ENCODE assay signal across 16 cellular contexts in genomic region chr3:194852836-194853508, GRCh38.
DNase-seq lines count a peak whose midpoint lies in the region; ATAC-seq, FAIRE-seq and TF ChIP-seq lines count a peak whose summit lies in the region.
"Had no signal": no experiment of that assay in that cellular context is flagged by ENCODE, and none has a peak within 500 bp of the region (broad histone marks: within the 10 kb centered on the region; RNA-seq: fewer than 3 reads in every experiment).

No MANE protein-coding gene starts in this region.

- TF ChIP-seq POLR2A in esophagus muscularis mucosa (IDR thresholded peaks at IDR 0.05; ENCODE audit: low read depth): no peak

- no peaks in the 10 kb centered on the region for H3K9me3 Mint-ChIP-seq in activated naive CD8-positive, alpha-beta T cell treated with anti-CD3 and anti-CD28 coated beads, Interleukin-2, amount 50 U/mL, for 24 hours

- 35 to 39% methylated on average over 16 of the region's 16 CpGs for WGBS in pancreas, 2 donors
- 73% methylated on average over 14 of the region's 16 CpGs for WGBS in esophagus muscularis mucosa

- no peaks in the 10 kb centered on the region for H3K36me3 Mint-ChIP-seq in activated naive CD8-positive, alpha-beta T cell treated with anti-CD3 and anti-CD28 coated beads, Interleukin-2, amount 50 U/mL, for 24 hours (ENCODE audit: low read depth)

- DNase-seq in DMS153 treated with DMSO at 0.1 percent for 48 hours (lab: John Stamatoyannopoulos, UW; ENCODE audit: unreplicated experiment) (peak; percentile 59), NCI-H2029 treated with DMSO at 0.1 percent for 48 hours (lab: John Stamatoyannopoulos, UW) (peak; percentile 81), SW480 (ENCODE audit: low spot score) (peak; percentile 32), pancreas (peak in 2 of 6 donors; percentile 17 to 44), left lung (no peak), esophagus muscularis mucosa (ENCODE audit: extremely low spot score) (no peak), germinal center (ENCODE audit: low spot score) (no peak)
- no peak for DNase-seq in activated naive CD8-positive, alpha-beta T cell treated with anti-CD3 and anti-CD28 coated beads, Interleukin-2, amount 50 U/mL, for 24 hours
- DNase-seq: activated CD4-positive, alpha-beta T cell treated with anti-CD3 and anti-CD28 coated beads for 36 hours; Kasumi-1; NCI-H1436 treated with DMSO at 0.1 percent for 48 hours; ovary had no signal

- H3K4me3 Mint-ChIP-seq in activated naive CD8-positive, alpha-beta T cell treated with anti-CD3 and anti-CD28 coated beads, Interleukin-2, amount 50 U/mL, for 24 hours: no peak overlapping the region
- H3K4me3 Mint-ChIP-seq: activated CD4-positive, alpha-beta T cell treated with anti-CD3 and anti-CD28 coated beads for 36 hours had no signal

- TF ChIP-seq CTCF in pancreas (IDR thresholded peaks at IDR 0.05) (no peak), left lung (IDR thresholded peaks at IDR 0.05) (no peak), esophagus muscularis mucosa (IDR thresholded peaks at IDR 0.05) (no peak)

- no peak overlapping the region for H3K27ac Mint-ChIP-seq in activated naive CD8-positive, alpha-beta T cell treated with anti-CD3 and anti-CD28 coated beads, Interleukin-2, amount 50 U/mL, for 24 hours
- H3K27ac Mint-ChIP-seq: activated CD4-positive, alpha-beta T cell treated with anti-CD3 and anti-CD28 coated beads for 36 hours had no signal

- H3K27ac ChIP-seq in pancreas (no peak overlapping the region), left lung (no peak overlapping the region), esophagus muscularis mucosa (replicated peaks in 1 of 4) (no peak overlapping the region)
- H3K27ac ChIP-seq: adrenal gland, ovary had no signal

- H3K4me1 ChIP-seq in pancreas: no peaks in the 10 kb centered on the region
- H3K4me1 ChIP-seq in left lung: peaks cover 0 to 9% of the 10 kb centered on the region in 2 donors
- H3K4me1 ChIP-seq in esophagus muscularis mucosa: peaks cover 7 to 11% (median 9%) of the 10 kb centered on the region in 4 donors
- H3K4me1 ChIP-seq: adrenal gland had no signal

- ATAC-seq in pancreas (peak in 3 of 4 donors; percentile 21 to 54 (median 41)), left lung (no peak)
- no peak for ATAC-seq in activated naive CD8-positive, alpha-beta T cell treated with anti-CD3 and anti-CD28 coated beads, Interleukin-2, amount 50 U/mL, for 24 hours
- ATAC-seq: activated CD4-positive, alpha-beta T cell treated with anti-CD3 and anti-CD28 coated beads for 36 hours; esophagus mucosa; SK-N-SH treated with all-trans-retinoic acid at 6 μM for 48 hours had no signal

- no peaks in the 10 kb centered on the region for H3K4me1 Mint-ChIP-seq in activated naive CD8-positive, alpha-beta T cell treated with anti-CD3 and anti-CD28 coated beads, Interleukin-2, amount 50 U/mL, for 24 hours
- H3K4me1 Mint-ChIP-seq: activated CD4-positive, alpha-beta T cell treated with anti-CD3 and anti-CD28 coated beads for 36 hours had no signal

- no peaks in the 10 kb centered on the region for H3K27me3 ChIP-seq in pancreas
- no peaks in the 10 kb centered on the region for H3K27me3 ChIP-seq in left lung
- H3K27me3 ChIP-seq in esophagus muscularis mucosa: no peaks in the 10 kb centered on the region
- H3K27me3 ChIP-seq: adrenal gland, ovary had no signal

- H3K4me3 ChIP-seq in pancreas: no peak overlapping the region
- H3K4me3 ChIP-seq in left lung: no peak overlapping the region
- H3K4me3 ChIP-seq in esophagus muscularis mucosa: no peak overlapping the region
- H3K4me3 ChIP-seq: adrenal gland, ovary had no signal

- H3K27me3 Mint-ChIP-seq in activated naive CD8-positive, alpha-beta T cell treated with anti-CD3 and anti-CD28 coated beads, Interleukin-2, amount 50 U/mL, for 24 hours: peaks cover 2% of the 10 kb centered on the region
- H3K27me3 Mint-ChIP-seq: activated CD4-positive, alpha-beta T cell treated with anti-CD3 and anti-CD28 coated beads for 36 hours had no signal

- no peak for TF ChIP-seq EP300 in esophagus muscularis mucosa (IDR thresholded peaks at IDR 0.05)

- H3K9me3 ChIP-seq in pancreas: no peaks in the 10 kb centered on the region
- H3K9me3 ChIP-seq in left lung: no peaks in the 10 kb centered on the region
- no peaks in the 10 kb centered on the region for H3K9me3 ChIP-seq in esophagus muscularis mucosa
- H3K9me3 ChIP-seq: adrenal gland, ovary had no signal

- H3K36me3 ChIP-seq in pancreas (no peaks in the 10 kb centered on the region), left lung (no peaks in the 10 kb centered on the region), esophagus muscularis mucosa (no peaks in the 10 kb centered on the region)
- H3K36me3 ChIP-seq: adrenal gland, ovary had no signal

- intact Hi-C loops in pancreas (cut with DNase I): no loop called here
- intact Hi-C loops in left lung (cut with DNase I): no loop called here
- intact Hi-C loops in esophagus muscularis mucosa (cut with DNase I): no loop called here

- no peak for FAIRE-seq in pancreas (lab: Jason Lieb, UNC)
- FAIRE-seq: D721Med had no signal

Comparison
In these comparisons a context has a peak if more than half of its experiments do, and no peak if none do; other contexts are left out.
1. DNase-seq: peak in DMS153 treated with DMSO at 0.1 percent for 48 hours (single experiment), NCI-H2029 treated with DMSO at 0.1 percent for 48 hours (single experiment) and SW480 (single experiment); none in activated naive CD8-positive, alpha-beta T cell treated with anti-CD3 and anti-CD28 coated beads, Interleukin-2, amount 50 U/mL, for 24 hours (single experiment), left lung (0 of 2), esophagus muscularis mucosa (single experiment) and germinal center (single experiment).
2. ATAC-seq: peak in pancreas (3 of 4); none in activated naive CD8-positive, alpha-beta T cell treated with anti-CD3 and anti-CD28 coated beads, Interleukin-2, amount 50 U/mL, for 24 hours (single experiment) and left lung (single experiment).